9 cellular contexts compared by ENCODE assay signal in genomic region chr20:3901028-3901746, GRCh38. TPM values are rescaled to one million over a fixed set of nuclear protein-coding genes. Genes with fewer than 3 reads are reported as not detected.
DNase-seq lines count a peak whose midpoint lies in the region; ATAC-seq and TF ChIP-seq lines count a peak whose summit lies in the region.
"Had no signal": no experiment of that assay in that cellular context is flagged by ENCODE, and none has a peak within 500 bp of the region (broad histone marks: within the 10 kb centered on the region; RNA-seq: fewer than 3 reads in every experiment).

No MANE protein-coding gene starts in this region.

- H3K27ac ChIP-seq in CD4-positive, CD25-positive, alpha-beta regulatory T cell (ENCODE audit: insufficient read depth, low read length, poor library complexity, severe bottlenecking), result peak overlapping the region; percentile 34
- H3K27ac ChIP-seq in breast epithelium, result peak overlapping the region in 1 of 2 donors; percentile 8

- H3K4me1 Mint-ChIP-seq in CD4-positive, CD25-positive, alpha-beta regulatory T cell, result peaks cover 28 to 96% (median 58%) of the 10 kb centered on the region in 4 donors
- H3K4me1 Mint-ChIP-seq in nephron, result peaks cover 31% of the 10 kb centered on the region

- peaks cover 85% of the 10 kb centered on the region for H3K4me1 ChIP-seq in CD4-positive, CD25-positive, alpha-beta regulatory T cell (ENCODE audit: control insufficient read depth, insufficient read depth, low read length, poor library complexity, severe bottlenecking)
- H3K4me1 ChIP-seq in breast epithelium, result peaks cover 0 to 9% of the 10 kb centered on the region in 2 donors

- no peak for TF ChIP-seq POLR2A in breast epithelium (IDR thresholded peaks at IDR 0.05)

- intact Hi-C loops in breast epithelium (cut with DNase I; ENCODE audit: low total_unique reads), result no loop called here

- H3K36me3 Mint-ChIP-seq in CD4-positive, CD25-positive, alpha-beta regulatory T cell, result peaks cover 12% of the 10 kb centered on the region
- H3K36me3 Mint-ChIP-seq in nephron (ENCODE audit: low read depth), result peaks cover 10% of the 10 kb centered on the region

- TF ChIP-seq CTCF in breast epithelium (IDR thresholded peaks at IDR 0.05), result no peak
- TF ChIP-seq CTCF in nephron (IDR thresholded peaks at IDR 0.05; ENCODE audit: unreplicated experiment in 3 of 3), result no peak

- no peak for ATAC-seq in CD4-positive, CD25-positive, alpha-beta regulatory T cell (ENCODE audit: low read depth in 2 of 2)
- ATAC-seq in GM18520 (IDR thresholded peaks at IDR 0.05; ENCODE audit: unreplicated experiment), result no peak

- H3K27me3 Mint-ChIP-seq in CD4-positive, CD25-positive, alpha-beta regulatory T cell, result no peaks in the 10 kb centered on the region
- no peaks in the 10 kb centered on the region for H3K27me3 Mint-ChIP-seq in nephron (ENCODE audit: low read depth)

- H3K27ac Mint-ChIP-seq in CD4-positive, CD25-positive, alpha-beta regulatory T cell, result peak overlapping the region; percentile 60 to 86 (median 72)
- peak overlapping the region; percentile 24 to 68 (median 57) for H3K27ac Mint-ChIP-seq in nephron

- H3K9me3 Mint-ChIP-seq in CD4-positive, CD25-positive, alpha-beta regulatory T cell, result peaks cover 0 to 2% (median 0%) of the 10 kb centered on the region in 7 donors
- H3K9me3 Mint-ChIP-seq in nephron, result no peaks in the 10 kb centered on the region

- peak overlapping the region; percentile 64 for H3K4me3 ChIP-seq in CD4-positive, CD25-positive, alpha-beta regulatory T cell (ENCODE audit: low read depth, low read length)
- H3K4me3 ChIP-seq in breast epithelium, result peak overlapping the region in 2 of 3 donors; percentile 0 to 16

- H3K27me3 ChIP-seq in CD4-positive, CD25-positive, alpha-beta regulatory T cell (ENCODE audit: control insufficient read depth, insufficient read depth, low read length), result no peaks in the 10 kb centered on the region
- no peaks in the 10 kb centered on the region for H3K27me3 ChIP-seq in breast epithelium

- H3K4me3 Mint-ChIP-seq in CD4-positive, CD25-positive, alpha-beta regulatory T cell, result peak overlapping the region; percentile 22 to 78 (median 68)
- H3K4me3 Mint-ChIP-seq in nephron, result peak overlapping the region in 1 of 3 experiments; percentile 1

- H3K36me3 ChIP-seq in CD4-positive, CD25-positive, alpha-beta regulatory T cell (ENCODE audit: control insufficient read depth, insufficient read depth, low read length), result no peaks in the 10 kb centered on the region
- H3K36me3 ChIP-seq in breast epithelium, result no peaks in the 10 kb centered on the region

- H3K9me3 ChIP-seq in CD4-positive, CD25-positive, alpha-beta regulatory T cell (ENCODE audit: control insufficient read depth in 2 of 2, low read length in 2 of 2), result no peaks in the 10 kb centered on the region
- H3K9me3 ChIP-seq in breast epithelium, result no peaks in the 10 kb centered on the region

- no peak for DNase-seq in CD4-positive, CD25-positive, alpha-beta regulatory T cell
- peak; percentile 44 for DNase-seq in NOMO-1 treated with dmso at 0.1 percent for 144 hours (lab: John Stamatoyannopoulos, UW; ENCODE audit: unreplicated experiment)
- no peak for DNase-seq in breast epithelium (ENCODE audit: low spot score in 2 of 2)
- no peak for DNase-seq in NCI-H2196 (lab: John Stamatoyannopoulos, UW; ENCODE audit: unreplicated experiment)
- DNase-seq in DMS53 (lab: John Stamatoyannopoulos, UW), result no peak
- no peak for DNase-seq in activated T-cell treated with anti-CD3 and anti-CD28 coated beads, Interleukin-2, amount 50 U/mL, for 1 hour
- DNase-seq: NCI-H345 had no signal

RNA-seq across cellular contexts. Expression of gene PANK2, which starts 12.0 kb away (rescaled TPM):
- total RNA-seq in CD4-positive, CD25-positive, alpha-beta regulatory T cell, result 63.2 TPM
- 10 to 100 TPM; 44.4 to 59.3 (median 49.8) TPM for polyA plus RNA-seq in CD4-positive, CD25-positive, alpha-beta regulatory T cell
- total RNA-seq in breast epithelium, result 10 to 100 TPM; 38.2 to 40.1 (median 38.7) TPM

RNA-seq across cellular contexts. Expression of gene MAVS, which starts 54.6 kb away (rescaled TPM):
- total RNA-seq in CD4-positive, CD25-positive, alpha-beta regulatory T cell, result 26.1 TPM
- 1 to 10 TPM; 3.5 to 4.7 (median 3.8) TPM for polyA plus RNA-seq in CD4-positive, CD25-positive, alpha-beta regulatory T cell
- total RNA-seq in breast epithelium, result 10 to 100 TPM; 23.3 to 32.3 (median 24.6) TPM
